27 cellular contexts compared by ENCODE assay signal in genomic region chr6:37654727-37655500, GRCh38.
"Had no signal": no experiment of that assay in that cellular context is flagged by ENCODE, and none has a peak within 500 bp of the region (broad histone marks: within the 10 kb centered on the region; RNA-seq: fewer than 3 reads in every experiment).

No MANE protein-coding gene starts in this region.

- H3K36me3 Mint-ChIP-seq: WTC11 had no signal

- ATAC-seq: activated CD4-positive, CD25-positive, alpha-beta regulatory T cell treated with anti-CD3 and anti-CD28 coated beads, Interleukin-2, amount 50 U/mL, for 24 hours; SK-N-SH treated with all-trans-retinoic acid at 6 μM for 48 hours; T-helper 17 cell had no signal

- H3K4me3 ChIP-seq: adrenal gland, cardiac muscle cell, Peyer's patch had no signal

- H3K4me1 ChIP-seq: adrenal gland, Peyer's patch had no signal

- H3K4me3 Mint-ChIP-seq: activated CD4-positive, alpha-beta T cell treated with anti-CD3 and anti-CD28 coated beads for 36 hours; activated CD4-positive, alpha-beta T cell treated with anti-CD3 and anti-CD28 coated beads, Interleukin-2, amount 10 ng/mL, durations not matched to agents 7 days and 5 days; activated CD8-positive, alpha-beta T cell treated with anti-CD3 and anti-CD28 coated beads, Interleukin-2, amount 10 ng/mL, durations not matched to agents 7 days and 5 days; activated naive CD4-positive, alpha-beta T cell treated with anti-CD3 and anti-CD28 coated beads for 36 hours; activated T-cell treated with anti-CD3 and anti-CD28 coated beads, Interleukin-2, amount 50 U/mL, for 24 hours; central memory CD8-positive, alpha-beta T cell; T-cell; T-helper 17 cell; WTC11 had no signal

- DNase-seq: activated CD4-positive, alpha-beta T cell treated with anti-CD3 and anti-CD28 coated beads for 36 hours; activated CD4-positive, alpha-beta T cell treated with anti-CD3 and anti-CD28 coated beads, Interleukin-2, amount 10 ng/mL, durations not matched to agents 7 days and 5 days; activated CD4-positive, alpha-beta T cell treated with anti-CD3 and anti-CD28 coated beads, Interleukin-2, amount 50 U/mL, for 48 hours; activated CD8-positive, alpha-beta T cell treated with anti-CD3 and anti-CD28 coated beads, Interleukin-2, amount 10 ng/mL, durations not matched to agents 7 days and 5 days; activated gamma-delta T cell; activated naive CD4-positive, alpha-beta T cell treated with anti-CD3 and anti-CD28 coated beads for 36 hours; adrenal gland; brain microvascular endothelial cell; NCI-H1092 treated with DMSO at 0.1 percent for 48 hours; NCI-H1930; NCI-H2081 treated with DMSO at 0.1 percent for 48 hours; NCI-H226; NCI-H524 treated with DMSO at 0.1 percent for 48 hours; PC-3; Peyer's patch; RPMI8226; SIG-M5; T-helper 17 cell had no signal

- H3K27ac Mint-ChIP-seq: activated CD4-positive, alpha-beta T cell treated with anti-CD3 and anti-CD28 coated beads for 36 hours; activated CD4-positive, alpha-beta T cell treated with anti-CD3 and anti-CD28 coated beads, Interleukin-2, amount 10 ng/mL, durations not matched to agents 7 days and 5 days; activated naive CD4-positive, alpha-beta T cell treated with anti-CD3 and anti-CD28 coated beads for 36 hours; activated naive CD4-positive, alpha-beta T cell treated with anti-CD3 and anti-CD28 coated beads, Interleukin-2, amount 50 U/mL, for 72 hours; activated T-helper 2 cell treated with anti-CD3 and anti-CD28 coated beads, Interferon-gamma antibody, Interleukin-2, Interleukin-4, amounts not matched to agents 10 μg/mL and 5 μg/mL and 100 μg/mL, durations not matched to agents 14 hours and 24 hours and 36 hours; T-cell; T-helper 17 cell; WTC11 had no signal

- H3K4me1 Mint-ChIP-seq: T-helper 17 cell had no signal

- H3K36me3 ChIP-seq: adrenal gland, brain microvascular endothelial cell, cardiac muscle cell, Peyer's patch had no signal

- H3K27ac ChIP-seq: adrenal gland, brain microvascular endothelial cell, cardiac muscle cell, Peyer's patch had no signal

- H3K9me3 Mint-ChIP-seq: activated naive CD4-positive, alpha-beta T cell treated with anti-CD3 and anti-CD28 coated beads for 36 hours; central memory CD8-positive, alpha-beta T cell had no signal

- H3K27me3 Mint-ChIP-seq: activated T-cell treated with anti-CD3 and anti-CD28 coated beads, Interleukin-2, amount 50 U/mL, for 24 hours; central memory CD8-positive, alpha-beta T cell had no signal
